In the genomic region with DNA sequence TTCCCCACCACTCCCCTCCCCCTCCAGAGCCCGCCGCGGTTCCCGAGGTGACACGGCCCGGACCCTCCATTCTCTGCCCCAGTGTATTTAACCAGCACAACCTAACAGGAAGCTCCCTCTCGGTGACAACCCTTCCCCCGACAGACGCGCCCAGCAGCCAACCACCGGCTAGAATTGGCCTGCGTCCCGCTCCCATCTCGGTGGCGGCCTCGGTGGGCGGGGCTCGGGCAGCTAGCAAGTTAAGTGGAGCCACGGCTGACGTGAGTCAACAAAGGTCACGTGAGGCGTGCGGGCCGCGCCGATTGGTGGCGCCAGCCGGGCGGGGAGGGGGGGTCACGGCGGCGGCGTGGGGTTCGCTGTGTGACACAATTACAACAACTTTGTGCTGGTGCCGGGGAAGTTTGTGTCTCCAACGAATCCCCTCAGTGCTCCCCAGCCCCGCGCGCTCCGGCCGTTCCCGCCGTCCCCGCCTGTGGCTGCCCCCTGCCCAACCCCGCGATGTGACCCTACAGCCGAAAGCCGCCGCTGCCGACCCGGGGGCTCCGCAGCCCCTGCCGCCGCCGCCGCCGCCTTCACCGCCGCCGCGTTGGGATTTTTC, we compare ENCODE assay signal across 8 cellular contexts. TPM values are rescaled to one million over a fixed set of nuclear protein-coding genes. Genes with fewer than 3 reads are reported as not detected.
DNase-seq lines count a peak whose midpoint lies in the region; ATAC-seq and TF ChIP-seq lines count a peak whose summit lies in the region.

TSS of gene KDM6A (plus strand) at position 372 of the 598 bp plus-strand sequence. CDS start 364 bp downstream, outside the sequence.

- no peak for TF ChIP-seq EP300 in ovary (IDR thresholded peaks at IDR 0.05)

- peaks cover 7% of the 10 kb centered on the region; the same call in 1 of the 2 replicates for H3F3A ChIP-seq in SU-DHL-6 (ENCODE audit: insufficient read depth)

- no peak for TF ChIP-seq CTCF in GM10266 (IDR thresholded peaks at IDR 0.05; ENCODE audit: control insufficient read depth, insufficient read depth, low read depth, missing control alignments)
- TF ChIP-seq CTCF in SU-DHL-6 (IDR thresholded peaks at IDR 0.05; ENCODE audit: insufficient read depth, low read length, poor library complexity, severe bottlenecking), result no peak
- no peak for TF ChIP-seq CTCF in ovary (IDR thresholded peaks at IDR 0.05)
- TF ChIP-seq CTCF in thyroid gland (IDR thresholded peaks at IDR 0.05), result no peak

- peak within 1 kb of the TSS; percentile 75 for H3K27ac ChIP-seq in SU-DHL-6 (ENCODE audit: low read depth, low read length)
- H3K27ac ChIP-seq in ovary, result peak within 1 kb of the TSS; percentile 98 to 99
- H3K27ac ChIP-seq in thyroid gland, result peak within 1 kb of the TSS; percentile 98 to 100 (median 99)

- 0 out of 2 replicates have a peak, but pooled peaks cover 2% of the 10 kb centered on the region for H4K20me1 ChIP-seq in SU-DHL-6 (ENCODE audit: low read depth, low read length)

- H3K27me3 ChIP-seq in SU-DHL-6 (ENCODE audit: low read length) (no peaks in the 10 kb centered on the region), ovary (no peaks in the 10 kb centered on the region), thyroid gland (no peaks in the 10 kb centered on the region)

- no peaks in the 10 kb centered on the region for H3K9me2 ChIP-seq in SU-DHL-6 (replicated peaks; ENCODE audit: insufficient read depth, low read length)

- H3K9ac ChIP-seq in SU-DHL-6 (ENCODE audit: low read length), result peak within 1 kb of the TSS; percentile 79

- ATAC-seq in HG02642 (IDR thresholded peaks at IDR 0.05; ENCODE audit: poor library complexity, unreplicated experiment) (peak; percentile 94), Right ventricle myocardium inferior (peak; percentile 92)

- WGBS in ovary, 3 donors, result 0% methylated on average over 30 to 61 of the region's 61 CpGs
- WGBS in thyroid gland, 2 donors, result no CpG with 5 or more reads among the region's 61 CpGs

- peak; percentile 94 for DNase-seq in GM10266 (ENCODE audit: extremely low spot score)
- DNase-seq in NCI-H1105 treated with DMSO at 0.1 percent for 48 hours (lab: John Stamatoyannopoulos, UW), result peak; percentile 94
- DNase-seq in activated naive CD8-positive, alpha-beta T cell treated with anti-CD3 and anti-CD28 coated beads, Interleukin-2, amount 50 U/mL, for 16 hours (ENCODE audit: low read depth, low spot score), result peak; percentile 86
- peak; percentile 98 for DNase-seq in Right ventricle myocardium inferior (ENCODE audit: missing footprints)
- peak; percentile 99 to 100 (median 100) for DNase-seq in ovary
- DNase-seq in thyroid gland, result peak; percentile 97

- no peaks in the 10 kb centered on the region for H3K36me3 ChIP-seq in SU-DHL-6 (ENCODE audit: low read length)
- no peaks in the 10 kb centered on the region for H3K36me3 ChIP-seq in ovary
- no peaks in the 10 kb centered on the region for H3K36me3 ChIP-seq in thyroid gland

- H3K9me3 ChIP-seq in SU-DHL-6 (ENCODE audit: insufficient read depth, low read length) (no peaks in the 10 kb centered on the region), ovary (no peaks in the 10 kb centered on the region), thyroid gland (no peaks in the 10 kb centered on the region)

- H3K79me2 ChIP-seq in SU-DHL-6 (ENCODE audit: insufficient read depth, low read length), result peaks cover 56% of the 10 kb centered on the region

- H3K4me3 ChIP-seq in SU-DHL-6 (ENCODE audit: insufficient read depth, low read length, poor library complexity, severe bottlenecking) (peak within 1 kb of the TSS; percentile 80), ovary (peak within 1 kb of the TSS; percentile 78), thyroid gland (replicated peaks in 1 of 3) (peak within 1 kb of the TSS; percentile 47 to 94 (median 76))

- no peaks in the 10 kb centered on the region for H3K4me1 ChIP-seq in ovary (ENCODE audit: insufficient read depth)
- H3K4me1 ChIP-seq in thyroid gland, result peaks cover 20 to 26% of the 10 kb centered on the region in 2 donors

- H3K4me2 ChIP-seq in SU-DHL-6 (ENCODE audit: low read depth, low read length, poor library complexity, severe bottlenecking), result peak within 1 kb of the TSS; percentile 94

- intact Hi-C loops in Right ventricle myocardium inferior (cut with DNase I), result loop anchor here (2.0 to 10.0 kb wide), 3 partner anchors 72 to 314 kb away; no protein-coding TSS in a partner anchor
- intact Hi-C loops in ovary (cut with DNase I), result loop anchor here in 1 of 4 donors (5.0 kb wide), 1 partner anchor 331 kb away; the partner anchor contains the start of gene FUNDC1
- intact Hi-C loops in thyroid gland (cut with DNase I), result no loop called here

- TF ChIP-seq POLR2A in ovary (IDR thresholded peaks at IDR 0.05), result peak; percentile 78
- peak; percentile 53 to 86 for TF ChIP-seq POLR2A in thyroid gland (IDR thresholded peaks at IDR 0.05)

- peak within 1 kb of the TSS; percentile 74 for H2AFZ ChIP-seq in SU-DHL-6 (ENCODE audit: low read depth, low read length, severe bottlenecking)

RNA-seq across cellular contexts. Expression of gene KDM6A, which starts in this region (rescaled TPM):
- 13.5 TPM for total RNA-seq in Right ventricle myocardium inferior
- total RNA-seq in ovary, result 10 to 100 TPM; 32.4 to 56.2 (median 42.9) TPM
- polyA plus RNA-seq in ovary, result 10 to 100 TPM; 19.8 to 27.6 TPM
- 10 to 100 TPM; 35.0 to 69.5 (median 48.1) TPM for total RNA-seq in thyroid gland

Comparison
In these comparisons a context has a peak if more than half of its experiments do, and no peak if none do; other contexts are left out.
1. Peak in every context shown above with its lines: DNase-seq, ATAC-seq, H3K4me3 ChIP-seq and H3K27ac ChIP-seq.